Comparison of ENCODE assay signal across 8 cellular contexts in the genomic region with DNA sequence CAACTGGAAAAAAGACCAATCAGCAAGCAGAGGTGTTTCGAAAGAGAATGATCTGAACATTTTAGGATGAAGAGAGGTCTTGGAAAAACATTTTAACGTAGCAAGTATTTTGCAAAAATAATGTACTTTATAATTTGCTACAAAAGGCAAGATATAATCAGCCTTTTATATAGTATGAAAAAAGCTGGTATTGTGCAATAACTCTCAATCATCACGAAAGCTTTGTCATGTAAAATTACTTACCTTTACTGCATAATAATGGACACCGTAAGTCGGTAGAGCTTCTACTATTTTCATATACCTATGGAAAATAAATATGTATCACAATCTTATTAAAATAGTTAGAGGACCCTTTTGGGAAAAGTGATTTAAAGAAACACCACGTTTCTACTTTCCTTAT.
"Had no signal": no experiment of that assay in that cellular context is flagged by ENCODE, and none has a peak within 500 bp of the region (broad histone marks: within the 10 kb centered on the region; RNA-seq: fewer than 3 reads in every experiment).

No MANE protein-coding gene starts in this region.

- H3K9me3 ChIP-seq: HAP-1 had no signal

- H3K4me1 ChIP-seq: HAP-1 had no signal

- ATAC-seq: GM23338, HCT116 had no signal

- H3K4me2 ChIP-seq: GM23338 had no signal

- H3K36me3 ChIP-seq: HAP-1 had no signal

- DNase-seq: H7, HFFc6, Kasumi-1, KG1 had no signal

- H3K4me3 ChIP-seq: GM23338, HAP-1 had no signal

- FAIRE-seq: HTR-8/SVneo had no signal

- H2AFZ ChIP-seq: GM23338 had no signal
